ENCODE assay signal across 18 cellular contexts in genomic region chr1:8764301-8764937, GRCh38. TPM values are rescaled to one million over a fixed set of nuclear protein-coding genes. Genes with fewer than 3 reads are reported as not detected.
A peak's percentile ranks its signal among the peaks of the same experiment; 100 is the strongest.
DNase-seq lines count a peak whose midpoint lies in the region; ATAC-seq and TF ChIP-seq lines count a peak whose summit lies in the region.
"Had no signal": no experiment of that assay in that cellular context is flagged by ENCODE, and none has a peak within 500 bp of the region (broad histone marks: within the 10 kb centered on the region; RNA-seq: fewer than 3 reads in every experiment).

No MANE protein-coding gene starts in this region.

- H4K20me1 ChIP-seq in DOHH2 (ENCODE audit: control insufficient read depth, insufficient read depth, low read depth, low read length): peaks cover 6% of the 10 kb centered on the region; the same call in 1 of the 2 replicates
- H4K20me1 ChIP-seq in OCI-LY1 (ENCODE audit: insufficient read depth, low read length): no peaks in the 10 kb centered on the region

- H2BK15ac ChIP-seq in mesendoderm (replicated peaks; ENCODE audit: low read depth): peak overlapping the region; percentile 98

- H2BK120ac ChIP-seq in mesendoderm (ENCODE audit: low read depth, low read length): no peak overlapping the region

- 0 out of 2 replicates have a peak, but pooled peaks cover 2% of the 10 kb centered on the region for H3F3A ChIP-seq in DOHH2 (ENCODE audit: control insufficient read depth, insufficient read depth)
- H3F3A ChIP-seq in OCI-LY1 (ENCODE audit: insufficient read depth, low read length): no peaks in the 10 kb centered on the region

- no peak overlapping the region for H4K5ac ChIP-seq in mesendoderm (ENCODE audit: low read length)

- H3K4me1 ChIP-seq in DOHH2 (ENCODE audit: control insufficient read depth, low read length) (peaks cover 18% of the 10 kb centered on the region), OCI-LY1 (ENCODE audit: insufficient read depth, low read length, severe bottlenecking) (peaks cover 17% of the 10 kb centered on the region), mesendoderm (ENCODE audit: control insufficient read depth, low read depth, low read length) (peaks cover 13% of the 10 kb centered on the region), colonic mucosa (no peaks in the 10 kb centered on the region)
- H3K4me1 ChIP-seq: prostate gland had no signal

- H3K4ac ChIP-seq in mesendoderm (ENCODE audit: low read depth, low read length): no peak overlapping the region

- H3K23ac ChIP-seq in mesendoderm (ENCODE audit: low read length): no peak overlapping the region

- peaks cover 54% of the 10 kb centered on the region for H3K79me2 ChIP-seq in DOHH2 (ENCODE audit: control insufficient read depth, low read length)
- no peaks in the 10 kb centered on the region for H3K79me2 ChIP-seq in OCI-LY1 (ENCODE audit: insufficient read depth, low read length)
- H3K79me2 ChIP-seq in mesendoderm (ENCODE audit: control insufficient read depth, insufficient read depth, low read length): peaks cover 13% of the 10 kb centered on the region

- H3K9ac ChIP-seq in OCI-LY1 (ENCODE audit: low read length) (no peak overlapping the region), mesendoderm (ENCODE audit: low read length) (no peak overlapping the region), colonic mucosa (ENCODE audit: low read depth in 2 of 2, low read length in 2 of 2) (no peak overlapping the region)
- H3K9ac ChIP-seq: SK-N-SH had no signal

- H2AK5ac ChIP-seq in mesendoderm (ENCODE audit: low read length): no peak overlapping the region

- H3K4me2 ChIP-seq in DOHH2 (ENCODE audit: low read length) (peak overlapping the region; percentile 39), OCI-LY1 (ENCODE audit: low read length) (peak overlapping the region; percentile 20; the same call in 1 of the 2 replicates), mesendoderm (ENCODE audit: low read length) (no peak overlapping the region)
- H3K4me2 ChIP-seq: SK-N-SH had no signal

- H3K27ac ChIP-seq in DOHH2 (ENCODE audit: low read depth, low read length): no peak overlapping the region
- peak overlapping the region; percentile 49 for H3K27ac ChIP-seq in OCI-LY1 (ENCODE audit: low read depth, low read length, poor library complexity, severe bottlenecking)
- peak overlapping the region; percentile 16 for H3K27ac ChIP-seq in mesendoderm (ENCODE audit: low read depth, low read length)
- H3K27ac ChIP-seq in colonic mucosa: no peak overlapping the region
- H3K27ac ChIP-seq: prostate gland, vagina had no signal

- H3K9me3 ChIP-seq in DOHH2 (ENCODE audit: control insufficient read depth, insufficient read depth, low read length) (no peaks in the 10 kb centered on the region), OCI-LY1 (ENCODE audit: low read length) (no peaks in the 10 kb centered on the region), colonic mucosa (no peaks in the 10 kb centered on the region)
- H3K9me3 ChIP-seq: prostate gland, SK-N-SH, vagina had no signal

- no peak overlapping the region for H3K18ac ChIP-seq in mesendoderm (ENCODE audit: low read length)

- no peak overlapping the region for H4K8ac ChIP-seq in mesendoderm (ENCODE audit: low read depth, low read length)

- WGBS in mesendoderm (ENCODE audit: extremely low coverage, insufficient coverage, low lambda C conversion rate): no CpG with 5 or more reads among the region's 4 CpGs

- no peak overlapping the region for H2AFZ ChIP-seq in OCI-LY1 (ENCODE audit: low read length)

- intact Hi-C loops in colonic mucosa (cut with DNase I): no loop called here

- no peak overlapping the region for H2BK5ac ChIP-seq in mesendoderm (ENCODE audit: low read length)

- ATAC-seq in GM21360 (IDR thresholded peaks at IDR 0.05; ENCODE audit: unreplicated experiment): peak; percentile 25
- ATAC-seq in HG02642 (IDR thresholded peaks at IDR 0.05; ENCODE audit: poor library complexity, unreplicated experiment): no peak
- ATAC-seq: left lobe of liver had no signal

- H3K9me2 ChIP-seq in DOHH2 (replicated peaks; ENCODE audit: control insufficient read depth, low read length) (no peaks in the 10 kb centered on the region), OCI-LY1 (ENCODE audit: low read depth, low read length) (no peaks in the 10 kb centered on the region)
- H3K9me2 ChIP-seq: SK-N-SH had no signal

- peaks cover 10% of the 10 kb centered on the region for H3K79me1 ChIP-seq in mesendoderm (ENCODE audit: low read length)

- H3K27me3 ChIP-seq in DOHH2 (ENCODE audit: control insufficient read depth, low read length): no peaks in the 10 kb centered on the region
- no peaks in the 10 kb centered on the region for H3K27me3 ChIP-seq in OCI-LY1 (ENCODE audit: insufficient read depth, low read length)
- no peaks in the 10 kb centered on the region for H3K27me3 ChIP-seq in mesendoderm (ENCODE audit: insufficient read depth, low read length, poor library complexity)
- no peaks in the 10 kb centered on the region for H3K27me3 ChIP-seq in colonic mucosa
- H3K27me3 ChIP-seq: vagina had no signal

- DNase-seq in mesendoderm: peak; percentile 69
- no peak for DNase-seq in superior temporal gyrus (ENCODE audit: extremely low spot score)
- DNase-seq in globus pallidus (ENCODE audit: low spot score): no peak
- no peak for DNase-seq in colonic mucosa
- DNase-seq: activated CD4-positive, alpha-beta T cell treated with anti-CD3 and anti-CD28 coated beads, Interleukin-2, amount 50 U/mL, for 1 hour; activated naive CD4-positive, alpha-beta T cell treated with anti-CD3 and anti-CD28 coated beads, Interleukin-2, amount 10 ng/mL, durations not matched to agents 7 days and 5 days; activated T-cell treated with anti-CD3 and anti-CD28 coated beads for 4 hours; effector memory CD4-positive, alpha-beta T cell; NCI-H187; NCI-H446 treated with DMSO at 0.1 percent for 48 hours; SK-N-SH had no signal

- peak overlapping the region; percentile 44 for H3K56ac ChIP-seq in mesendoderm (ENCODE audit: low read length)

- H3K4me3 ChIP-seq in DOHH2 (ENCODE audit: low read length) (peak overlapping the region; percentile 26; the same call in 1 of the 2 replicates), OCI-LY1 (ENCODE audit: low read depth, low read length, poor library complexity, severe bottlenecking) (no peak overlapping the region), mesendoderm (ENCODE audit: low read length) (no peak overlapping the region), colonic mucosa (no peak overlapping the region)
- H3K4me3 ChIP-seq: prostate gland, vagina had no signal

- no peak for TF ChIP-seq CTCF in DOHH2 (IDR thresholded peaks at IDR 0.05; ENCODE audit: low read depth, low read length, poor library complexity, severe bottlenecking)
- TF ChIP-seq CTCF in OCI-LY1 (IDR thresholded peaks at IDR 0.05; ENCODE audit: low read length): no peak
- TF ChIP-seq CTCF in colonic mucosa (IDR thresholded peaks at IDR 0.05): no peak

- H3K36me3 ChIP-seq in DOHH2 (ENCODE audit: control insufficient read depth, low read length): no peaks in the 10 kb centered on the region; the same call in 1 of the 2 replicates
- H3K36me3 ChIP-seq in OCI-LY1 (ENCODE audit: insufficient read depth, low read length): no peaks in the 10 kb centered on the region
- no peaks in the 10 kb centered on the region for H3K36me3 ChIP-seq in mesendoderm (ENCODE audit: control insufficient read depth, insufficient read depth, low read length)
- H3K36me3 ChIP-seq in colonic mucosa: no peaks in the 10 kb centered on the region
- H3K36me3 ChIP-seq: prostate gland, vagina had no signal

RNA-seq across cellular contexts. Expression of gene RERE, which starts 53.0 kb away (rescaled TPM):
- 55.4 TPM for polyA plus RNA-seq in mesendoderm (2013, experiment 1 of 2)
- polyA plus RNA-seq in mesendoderm (2013, experiment 2 of 2): 60.2 TPM
- total RNA-seq in colonic mucosa: 100 to 1,000 TPM in 1 of 2 donors, 10 to 100 TPM in 1; 96.0 to 105 TPM

Comparison
In these comparisons a context has a peak if more than half of its experiments do, and no peak if none do; other contexts are left out.
1. H3K27ac ChIP-seq: peak in OCI-LY1 (single experiment) and mesendoderm (single experiment); none in DOHH2 (single experiment) and colonic mucosa (single experiment).